7 cellular contexts compared by ENCODE assay signal in genomic region chr16:88706965-88707871, GRCh38. TPM values are rescaled to one million over a fixed set of nuclear protein-coding genes. Genes with fewer than 3 reads are reported as not detected.
DNase-seq lines count a peak whose midpoint lies in the region; ATAC-seq and TF ChIP-seq lines count a peak whose summit lies in the region.

No MANE protein-coding gene starts in this region.

- peaks cover 43% of the 10 kb centered on the region for H3K4me1 Mint-ChIP-seq in T-helper 17 cell

- H3K4me3 ChIP-seq in hepatocyte (peak overlapping the region; percentile 99), spleen (peak overlapping the region; percentile 85 to 99 (median 89))

- peak overlapping the region; percentile 74 for H3K27ac Mint-ChIP-seq in T-helper 17 cell

- no peaks in the 10 kb centered on the region for H3K9me2 ChIP-seq in hepatocyte (replicated peaks; ENCODE audit: insufficient read depth)

- WGBS in hepatocyte (ENCODE audit: low lambda C conversion rate, missing lambda C conversion rate) = 59% methylated on average over 17 of the region's 17 CpGs
- 33 to 49% (median 39%) methylated on average over 17 of the region's 17 CpGs for WGBS in spleen, 5 donors

- H3K4me3 Mint-ChIP-seq in T-helper 17 cell = peak overlapping the region; percentile 88

- H3K27me3 ChIP-seq in hepatocyte (no peaks in the 10 kb centered on the region), spleen (replicated peaks in 1 of 7) (no peaks in the 10 kb centered on the region)

- no peak for TF ChIP-seq POLR2A in spleen (IDR thresholded peaks at IDR 0.05)

- no peaks in the 10 kb centered on the region for H3K36me3 ChIP-seq in hepatocyte (replicated peaks; ENCODE audit: insufficient read depth, low read depth)
- peaks cover 0 to 21% (median 0%) of the 10 kb centered on the region in 6 donors for H3K36me3 ChIP-seq in spleen

- H3K79me2 ChIP-seq in hepatocyte = peaks cover 35% of the 10 kb centered on the region

- no peaks in the 10 kb centered on the region for H3K9me3 ChIP-seq in T-helper 17 cell (ENCODE audit: control insufficient read depth, low read length, poor library complexity, severe bottlenecking)
- H3K9me3 ChIP-seq in hepatocyte (ENCODE audit: low read depth) = no peaks in the 10 kb centered on the region
- no peaks in the 10 kb centered on the region for H3K9me3 ChIP-seq in spleen

- H3K36me3 Mint-ChIP-seq in T-helper 17 cell (ENCODE audit: low read depth) = peaks cover 3% of the 10 kb centered on the region

- no peak for TF ChIP-seq CTCF in hepatocyte (IDR thresholded peaks at IDR 0.05; ENCODE audit: poor library complexity)
- TF ChIP-seq CTCF in spleen (IDR thresholded peaks at IDR 0.05 in 8 of 11, conservative IDR thresholded peaks at IDR 0.05 in 3 of 11) = no peak

- no peaks in the 10 kb centered on the region for H3K27me3 Mint-ChIP-seq in T-helper 17 cell

- no peaks in the 10 kb centered on the region for H4K20me1 ChIP-seq in hepatocyte (ENCODE audit: insufficient read depth, poor library complexity, severe bottlenecking)

- DNase-seq in HT-29 (ENCODE audit: low spot score) (peak; percentile 12), T-helper 17 cell (no peak), hepatocyte (ENCODE audit: low spot score) (no peak), spleen (no peak), NCI-H2081 (lab: John Stamatoyannopoulos, UW) (no peak), sciatic nerve (ENCODE audit: low spot score) (no peak)

- intact Hi-C loops in spleen (cut with DNase I; ENCODE audit: low total_unique reads) = loop anchor here (10.0 kb wide), 2 partner anchors 52 to 132 kb away; partner anchors contain the start of genes CYBA and ZC3H18
- intact Hi-C loops in sciatic nerve (cut with DNase I) = no loop called here

- H3K27ac ChIP-seq in hepatocyte (peak overlapping the region; percentile 60), spleen (peak overlapping the region in 7 of 8 donors; percentile 77 to 98 (median 94))

- peak overlapping the region; percentile 97 for H3K4me2 ChIP-seq in hepatocyte

- H3K4me1 ChIP-seq in hepatocyte (ENCODE audit: insufficient read depth) (peaks cover 7% of the 10 kb centered on the region), spleen (peaks cover 39 to 68% (median 54%) of the 10 kb centered on the region in 6 donors)

- ATAC-seq in T-helper 17 cell (no peak), HG03175 (IDR thresholded peaks at IDR 0.05; ENCODE audit: unreplicated experiment) (no peak), sciatic nerve (no peak)

- peak overlapping the region; percentile 92 for H2AFZ ChIP-seq in hepatocyte

RNA-seq across cellular contexts. Expression of gene CTU2, which starts 0.9 kb away (rescaled TPM):
- total RNA-seq in HT-29 (2014; rRNA removed; shearing (Covaris generic)) = 38.4 and 44.5 TPM in 2 replicates
- total RNA-seq in T-helper 17 cell (10 to 100 TPM; 22.4 to 33.6 TPM), hepatocyte (5.9 and 8.9 TPM in 2 replicates), spleen (10 to 100 TPM in 4 of 7 donors, 1 to 10 TPM in 3; 7.2 to 28.2 (median 11.7) TPM), sciatic nerve (20.6 TPM)
- polyA plus RNA-seq in hepatocyte (19.5 and 21.2 TPM in 2 replicates), spleen (10 to 100 TPM; 16.6 to 24.5 (median 16.8) TPM)

RNA-seq across cellular contexts. Expression of gene RNF166, which starts 1.0 kb away (rescaled TPM):
- 44.6 and 49.8 TPM in 2 replicates for total RNA-seq in HT-29 (2014; rRNA removed; shearing (Covaris generic))
- 100 to 1,000 TPM; 235 to 398 TPM for total RNA-seq in T-helper 17 cell
- total RNA-seq in hepatocyte = 10.1 and 14.0 TPM in 2 replicates
- 14.3 and 16.8 TPM in 2 replicates for polyA plus RNA-seq in hepatocyte
- total RNA-seq in spleen = 100 to 1,000 TPM in 3 of 7 donors, 10 to 100 TPM in 4; 63.7 to 135 (median 99.1) TPM
- polyA plus RNA-seq in spleen = 100 to 1,000 TPM in 1 of 3 donors, 10 to 100 TPM in 2; 55.7 to 132 (median 75.1) TPM
- total RNA-seq in sciatic nerve = 28.6 TPM

RNA-seq across cellular contexts. Expression of gene SNAI3, which starts 20.9 kb away (rescaled TPM):
- 1.2 and 1.7 TPM in 2 replicates for total RNA-seq in HT-29 (2014; rRNA removed; shearing (Covaris generic))
- total RNA-seq in T-helper 17 cell (10 to 100 TPM in 1 of 2 donors, 1 to 10 TPM in 1; 7.7 to 10.2 TPM), hepatocyte (1.7 and 2.5 TPM in 2 replicates), spleen (1 to 10 TPM; 4.8 to 7.6 (median 6.0) TPM), sciatic nerve (0.53 TPM)
- polyA plus RNA-seq in hepatocyte (4.1 and 5.0 TPM in 2 replicates), spleen (1 to 10 TPM; 5.6 to 7.8 (median 7.1) TPM)

RNA-seq across cellular contexts. Expression of gene MVD, which starts 44.3 kb away (rescaled TPM):
- 100 and 109 TPM in 2 replicates for total RNA-seq in HT-29 (2014; rRNA removed; shearing (Covaris generic))
- total RNA-seq in T-helper 17 cell (10 to 100 TPM; 40.4 to 72.8 TPM), hepatocyte (71.9 and 78.6 TPM in 2 replicates), spleen (10 to 100 TPM; 24.1 to 49.3 (median 35.1) TPM), sciatic nerve (64.4 TPM)
- polyA plus RNA-seq in hepatocyte (142 and 152 TPM in 2 replicates), spleen (10 to 100 TPM; 35.1 to 74.9 (median 57.3) TPM)

RNA-seq across cellular contexts. Expression of gene CYBA, which starts 56.4 kb away (rescaled TPM):
- total RNA-seq in HT-29 (2014; rRNA removed; shearing (Covaris generic)) = 1,584 and 1,604 TPM in 2 replicates
- total RNA-seq in T-helper 17 cell (100 to 1,000 TPM; 346 to 383 TPM), hepatocyte (196 and 255 TPM in 2 replicates), spleen (100 to 1,000 TPM; 557 to 820 (median 628) TPM), sciatic nerve (87.4 TPM)
- polyA plus RNA-seq in hepatocyte (419 and 516 TPM in 2 replicates), spleen (100 to 1,000 TPM; 649 to 925 (median 917) TPM)
